In the genomic region with DNA sequence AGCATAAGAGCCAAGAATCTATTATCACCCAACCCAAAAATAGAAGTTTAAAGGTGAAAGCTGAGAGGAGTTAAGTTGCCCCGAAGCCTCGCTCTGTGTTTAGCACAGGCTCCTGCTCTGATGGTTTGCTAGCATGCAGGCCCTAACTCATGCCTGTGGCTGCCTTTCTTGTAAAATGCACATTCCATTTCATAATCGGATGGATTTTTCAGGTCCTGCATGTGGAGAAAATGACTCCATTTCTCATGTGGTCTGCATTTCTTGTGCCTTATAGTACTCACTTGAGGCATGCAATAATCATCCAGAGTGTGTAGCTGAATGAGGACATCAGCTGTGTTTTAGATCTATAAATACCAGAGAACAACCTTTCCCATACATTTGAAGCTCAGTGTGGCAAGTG, we compare ENCODE assay signal across 16 cellular contexts.
DNase-seq lines count a peak whose midpoint lies in the region; ATAC-seq, FAIRE-seq and TF ChIP-seq lines count a peak whose summit lies in the region.
"Had no signal": no experiment of that assay in that cellular context is flagged by ENCODE, and none has a peak within 500 bp of the region (broad histone marks: within the 10 kb centered on the region; RNA-seq: fewer than 3 reads in every experiment).

No MANE protein-coding gene starts in this region.

- H3K4me2 ChIP-seq in GM23338 (no peak overlapping the region), neural cell (ENCODE audit: low read length) (no peak overlapping the region), hepatocyte (no peak overlapping the region)
- H3K4me2 ChIP-seq: BLaER1 had no signal

- H2AFZ ChIP-seq in GM23338 (no peak overlapping the region), neural cell (ENCODE audit: low read depth, low read length) (no peak overlapping the region), hepatocyte (no peak overlapping the region)

- no peak overlapping the region for H3K4me3 Mint-ChIP-seq in GM23338
- H3K4me3 Mint-ChIP-seq: CD8-positive, alpha-beta memory T cell had no signal

- TF ChIP-seq CTCF in GM23338 (conservative IDR thresholded peaks at IDR 0.05; ENCODE audit: low read depth in 2 of 2): no peak
- no peak for TF ChIP-seq CTCF in brain microvascular endothelial cell (IDR thresholded peaks at IDR 0.05; ENCODE audit: low read depth, low read length, missing control alignments)
- no peak for TF ChIP-seq CTCF in heart left ventricle (IDR thresholded peaks at IDR 0.05)
- no peak for TF ChIP-seq CTCF in neural cell (IDR thresholded peaks at IDR 0.05; ENCODE audit: poor library complexity, severe bottlenecking)
- no peak for TF ChIP-seq CTCF in hepatocyte (IDR thresholded peaks at IDR 0.05; ENCODE audit: poor library complexity)

- peaks cover 0 to 13% (median 0%) of the 10 kb centered on the region in 12 donors for H3K9me3 ChIP-seq in heart left ventricle
- H3K9me3 ChIP-seq in neural cell (ENCODE audit: low read length): no peaks in the 10 kb centered on the region
- H3K9me3 ChIP-seq in hepatocyte (ENCODE audit: low read depth): no peaks in the 10 kb centered on the region
- H3K9me3 ChIP-seq: BLaER1, HAP-1 had no signal

- H3F3A ChIP-seq in GM23338 (replicated peaks; ENCODE audit: low read depth): no peaks in the 10 kb centered on the region
- no peaks in the 10 kb centered on the region for H3F3A ChIP-seq in neural cell (ENCODE audit: insufficient read depth, low read length, poor library complexity, severe bottlenecking)

- peaks cover 10% of the 10 kb centered on the region for H3K9me3 Mint-ChIP-seq in GM23338

- no peak overlapping the region for H3K27ac Mint-ChIP-seq in GM23338
- H3K27ac Mint-ChIP-seq: CD8-positive, alpha-beta memory T cell had no signal

- peak; percentile 10 for TF ChIP-seq RAD21 in neural cell (conservative IDR thresholded peaks at IDR 0.05)

- H3K4me1 ChIP-seq in GM23338 (ENCODE audit: insufficient read depth): 0 out of 2 replicates have a peak, but pooled peaks cover 5% of the 10 kb centered on the region
- H3K4me1 ChIP-seq in heart left ventricle: peaks cover 0 to 6% (median 0%) of the 10 kb centered on the region in 12 donors
- no peaks in the 10 kb centered on the region for H3K4me1 ChIP-seq in hepatocyte (ENCODE audit: insufficient read depth)
- H3K4me1 ChIP-seq: BLaER1, HAP-1 had no signal

- H4K20me1 ChIP-seq in GM23338 (replicated peaks; ENCODE audit: insufficient read depth) (no peaks in the 10 kb centered on the region), neural cell (ENCODE audit: insufficient read depth) (no peaks in the 10 kb centered on the region), hepatocyte (ENCODE audit: insufficient read depth, poor library complexity, severe bottlenecking) (no peaks in the 10 kb centered on the region)
- H4K20me1 ChIP-seq: BLaER1 had no signal

- no peak for TF ChIP-seq POLR2A in heart left ventricle (IDR thresholded peaks at IDR 0.05)

- WGBS in heart left ventricle, 4 donors: 41 to 59% (median 48%) methylated on average over 3 of the region's 3 CpGs
- 72% methylated on average over 3 of the region's 3 CpGs for WGBS in hepatocyte (ENCODE audit: low lambda C conversion rate, missing lambda C conversion rate)

- intact Hi-C loops in heart left ventricle (cut with DNase I): no loop called here

- H3K27me3 ChIP-seq in GM23338 (ENCODE audit: insufficient read depth) (no peaks in the 10 kb centered on the region), brain microvascular endothelial cell (replicated peaks) (no peaks in the 10 kb centered on the region), heart left ventricle (no peaks in the 10 kb centered on the region), neural cell (ENCODE audit: insufficient read depth, low read depth, low read length) (no peaks in the 10 kb centered on the region), hepatocyte (no peaks in the 10 kb centered on the region)
- H3K27me3 ChIP-seq: BLaER1 had no signal

- peaks cover 5% of the 10 kb centered on the region for H3K4me1 Mint-ChIP-seq in GM23338
- H3K4me1 Mint-ChIP-seq: CD8-positive, alpha-beta memory T cell had no signal

- H3K9me2 ChIP-seq in GM23338 (ENCODE audit: insufficient read depth): no peaks in the 10 kb centered on the region
- no peaks in the 10 kb centered on the region for H3K9me2 ChIP-seq in neural cell (ENCODE audit: insufficient read depth, low read length)
- H3K9me2 ChIP-seq in hepatocyte (replicated peaks; ENCODE audit: insufficient read depth): no peaks in the 10 kb centered on the region

- no peak overlapping the region for H3K9ac ChIP-seq in neural cell (ENCODE audit: low read length)
- H3K9ac ChIP-seq: BLaER1 had no signal

- no peak for TF ChIP-seq EP300 in neural cell (conservative IDR thresholded peaks at IDR 0.05; ENCODE audit: poor library complexity, severe bottlenecking)

- no peak overlapping the region for H3K27ac ChIP-seq in GM23338 (ENCODE audit: low read depth)
- H3K27ac ChIP-seq in brain microvascular endothelial cell: no peak overlapping the region
- peak overlapping the region in 1 of 12 donors; percentile 5 for H3K27ac ChIP-seq in heart left ventricle
- H3K27ac ChIP-seq in neural cell (ENCODE audit: low read length): peak overlapping the region; percentile 6
- H3K27ac ChIP-seq in hepatocyte: no peak overlapping the region
- H3K27ac ChIP-seq: BLaER1, HL-60 had no signal

- DNase-seq in GM23338 (ENCODE audit: low spot score) (peak; percentile 22), brain microvascular endothelial cell (peak; percentile 20), heart left ventricle (peak in 1 of 5 donors; percentile 41), HTR-8/SVneo (ENCODE audit: insufficient read length, low spot score) (no peak), hepatocyte (ENCODE audit: low spot score) (no peak), NCI-H748 treated with DMSO at 0.1 percent for 48 hours (lab: John Stamatoyannopoulos, UW) (no peak)
- no peak for DNase-seq in stimulated activated CD4-positive, alpha-beta T cell treated with anti-CD3 and anti-CD28 coated beads, Interleukin-4, amount 100 ng/mL, for 1 hour
- DNase-seq: CD8-positive, alpha-beta memory T cell; DMS79; NCI-H1417; NCI-H187 treated with DMSO at 0.1 percent for 48 hours; OCI-M1 had no signal

- H3K4me3 ChIP-seq in GM23338 (no peak overlapping the region), brain microvascular endothelial cell (ENCODE audit: low read depth, low read length) (no peak overlapping the region), heart left ventricle (no peak overlapping the region), neural cell (ENCODE audit: low read length) (no peak overlapping the region), hepatocyte (no peak overlapping the region)
- H3K4me3 ChIP-seq: BLaER1, HAP-1 had no signal

- H3K79me2 ChIP-seq in GM23338 (replicated peaks; ENCODE audit: insufficient read depth) (no peaks in the 10 kb centered on the region), neural cell (replicated peaks; ENCODE audit: insufficient read depth, low read length) (no peaks in the 10 kb centered on the region), hepatocyte (no peaks in the 10 kb centered on the region)

- H3K36me3 Mint-ChIP-seq in GM23338 (ENCODE audit: low read depth): peaks cover 4% of the 10 kb centered on the region; the same call in 1 of the 3 replicates
- H3K36me3 Mint-ChIP-seq: CD8-positive, alpha-beta memory T cell had no signal

- no peak for ATAC-seq in GM23338
- peak; percentile 45 to 87 (median 66) for ATAC-seq in heart left ventricle

- in situ Hi-C loops in brain microvascular endothelial cell (cut with HindIII; ENCODE audit: low pct_ligation_motif_present, low sequenced_read_pairs): no loop called here

- no peak for FAIRE-seq in HTR-8/SVneo (lab: Jason Lieb, UNC)

- no peaks in the 10 kb centered on the region for H3K27me3 Mint-ChIP-seq in GM23338 (ENCODE audit: insufficient read depth, low read depth, poor library complexity)

- H3K36me3 ChIP-seq in GM23338 (ENCODE audit: insufficient read depth) (no peaks in the 10 kb centered on the region), brain microvascular endothelial cell (replicated peaks) (no peaks in the 10 kb centered on the region), heart left ventricle (no peaks in the 10 kb centered on the region), neural cell (ENCODE audit: insufficient read depth, low read length) (no peaks in the 10 kb centered on the region), hepatocyte (replicated peaks; ENCODE audit: insufficient read depth, low read depth) (no peaks in the 10 kb centered on the region)
- H3K36me3 ChIP-seq: BLaER1, HAP-1 had no signal

TF ChIP-seq in GM23338, 12 proteins besides CTCF, POLR2A, EP300 and RAD21 (continues in another document):
- TF ChIP-seq EZH2 (IDR thresholded peaks at IDR 0.05; ENCODE audit: low read depth, unreplicated experiment) (no peak), EZH2phosphoT487 (IDR thresholded peaks at IDR 0.05; ENCODE audit: unreplicated experiment) (no peak), JUNB (IDR thresholded peaks at IDR 0.05; ENCODE audit: unreplicated experiment) (no peak), ZNF114 (CRISPR knock-in tag; IDR thresholded peaks at IDR 0.05) (no peak), STAT1 (IDR thresholded peaks at IDR 0.05; ENCODE audit: unreplicated experiment) (no peak)
- TF ChIP-seq, protein P1, sequence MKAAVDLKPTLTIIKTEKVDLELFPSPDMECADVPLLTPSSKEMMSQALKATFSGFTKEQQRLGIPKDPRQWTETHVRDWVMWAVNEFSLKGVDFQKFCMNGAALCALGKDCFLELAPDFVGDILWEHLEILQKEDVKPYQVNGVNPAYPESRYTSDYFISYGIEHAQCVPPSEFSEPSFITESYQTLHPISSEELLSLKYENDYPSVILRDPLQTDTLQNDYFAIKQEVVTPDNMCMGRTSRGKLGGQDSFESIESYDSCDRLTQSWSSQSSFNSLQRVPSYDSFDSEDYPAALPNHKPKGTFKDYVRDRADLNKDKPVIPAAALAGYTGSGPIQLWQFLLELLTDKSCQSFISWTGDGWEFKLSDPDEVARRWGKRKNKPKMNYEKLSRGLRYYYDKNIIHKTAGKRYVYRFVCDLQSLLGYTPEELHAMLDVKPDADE (IDR thresholded peaks at IDR 0.05): no peak

TF ChIP-seq in neural cell, 6 proteins besides CTCF, POLR2A, EP300 and RAD21 (continues in another document):
- TF ChIP-seq POLR2AphosphoS5 (IDR thresholded peaks at IDR 0.05): peak; percentile 39

Comparison
In these comparisons a context has a peak if more than half of its experiments do, and no peak if none do; other contexts are left out.
1. DNase-seq: peak in GM23338 (single experiment) and brain microvascular endothelial cell (single experiment); none in HTR-8/SVneo (single experiment), hepatocyte (single experiment), stimulated activated CD4-positive, alpha-beta T cell treated with anti-CD3 and anti-CD28 coated beads, Interleukin-4, amount 100 ng/mL, for 1 hour (single experiment) and NCI-H748 treated with DMSO at 0.1 percent for 48 hours (single experiment).